8 cellular contexts compared by ENCODE assay signal in genomic region chr6:12009904-12010634, GRCh38.
DNase-seq lines count a peak whose midpoint lies in the region; ATAC-seq, FAIRE-seq and TF ChIP-seq lines count a peak whose summit lies in the region.

No MANE protein-coding gene starts in this region.

- ATAC-seq in GM18498 (IDR thresholded peaks at IDR 0.05; ENCODE audit: unreplicated experiment) (no peak), HG03159 (IDR thresholded peaks at IDR 0.05; ENCODE audit: unreplicated experiment) (no peak)

- no peak for DNase-seq in activated naive CD4-positive, alpha-beta T cell treated with Interleukin-2 at 50 U/mL for 16 hours
- peak; percentile 31 to 57 for DNase-seq in foreskin fibroblast
- DNase-seq in C1 segment of cervical spinal cord (lab: John Stamatoyannopoulos, UW), result no peak

- H3K9me3 Mint-ChIP-seq in activated naive CD4-positive, alpha-beta T cell treated with anti-CD3 and anti-CD28 coated beads, Interleukin-2, amount 50 U/mL, for 24 hours, result no peaks in the 10 kb centered on the region

- no peaks in the 10 kb centered on the region for H3K27me3 Mint-ChIP-seq in activated naive CD4-positive, alpha-beta T cell treated with anti-CD3 and anti-CD28 coated beads, Interleukin-2, amount 50 U/mL, for 24 hours

- H3K36me3 ChIP-seq in rectal smooth muscle tissue (ENCODE audit: control insufficient read depth, insufficient read depth, low read length), result no peaks in the 10 kb centered on the region

- peak overlapping the region; percentile 96 for H3K27ac ChIP-seq in rectal smooth muscle tissue (ENCODE audit: low read depth, low read length)

- peak; percentile 5 for FAIRE-seq in TTC549 (lab: Jason Lieb, UNC)

- H3K27me3 ChIP-seq in rectal smooth muscle tissue (ENCODE audit: control insufficient read depth, insufficient read depth, low read length), result no peaks in the 10 kb centered on the region

- peaks cover 6% of the 10 kb centered on the region for H3K36me3 Mint-ChIP-seq in activated naive CD4-positive, alpha-beta T cell treated with anti-CD3 and anti-CD28 coated beads, Interleukin-2, amount 50 U/mL, for 24 hours

- peak overlapping the region; percentile 95 for H3K4me3 Mint-ChIP-seq in activated naive CD4-positive, alpha-beta T cell treated with anti-CD3 and anti-CD28 coated beads, Interleukin-2, amount 50 U/mL, for 24 hours

- peaks cover 50% of the 10 kb centered on the region for H3K4me1 Mint-ChIP-seq in activated naive CD4-positive, alpha-beta T cell treated with anti-CD3 and anti-CD28 coated beads, Interleukin-2, amount 50 U/mL, for 24 hours

- H3K4me1 ChIP-seq in rectal smooth muscle tissue (ENCODE audit: control insufficient read depth, insufficient read depth, low read length), result peaks cover 15% of the 10 kb centered on the region

- H3K27ac Mint-ChIP-seq in activated naive CD4-positive, alpha-beta T cell treated with anti-CD3 and anti-CD28 coated beads, Interleukin-2, amount 50 U/mL, for 24 hours, result peak overlapping the region; percentile 97

- H3K4me3 ChIP-seq in foreskin fibroblast (ENCODE audit: low read depth in 1 of 2, low read length in 2 of 2), result peak overlapping the region; percentile 69 to 70
- peak overlapping the region; percentile 65 for H3K4me3 ChIP-seq in rectal smooth muscle tissue (ENCODE audit: low read length)

- peak overlapping the region; percentile 39 for H3K9ac ChIP-seq in rectal smooth muscle tissue (ENCODE audit: low read length)

- TF ChIP-seq CTCF in foreskin fibroblast (IDR thresholded peaks at IDR 0.05; ENCODE audit: low read depth, low read length), result no peak

Comparison
In these comparisons a context has a peak if more than half of its experiments do, and no peak if none do; other contexts are left out.
1. DNase-seq: peak in foreskin fibroblast (2 of 2); none in activated naive CD4-positive, alpha-beta T cell treated with Interleukin-2 at 50 U/mL for 16 hours (single experiment) and C1 segment of cervical spinal cord (0 of 14).